Comparison of ENCODE assay signal across 2 cellular contexts in genomic region chr6:54632984-54633565, GRCh38.
TF ChIP-seq lines count a peak whose summit lies in the region.

No MANE protein-coding gene starts in this region.

TF ChIP-seq in HEK293, 187 proteins besides CTCF, POLR2A, EP300 and RAD21:
- TF ChIP-seq ZNF785 (tag by site-specific recombination; IDR thresholded peaks at IDR 0.05) (no peak), ZNF37A (tag by site-specific recombination; IDR thresholded peaks at IDR 0.05) (0 out of 2 replicates have a peak, but pooled peaks have one; percentile 30)
TF ChIP-seq in HEK293: peak in this region for 1.

TF ChIP-seq in H1, 55 proteins besides CTCF, POLR2A, EP300 and RAD21:
- TF ChIP-seq YY1 (IDR thresholded peaks at IDR 0.05; ENCODE audit: low read depth, low read length): no peak
- TF ChIP-seq USF2 (IDR thresholded peaks at IDR 0.05; ENCODE audit: low read length): no peak
- no peak for TF ChIP-seq RXRA (IDR thresholded peaks at IDR 0.05; ENCODE audit: insufficient read depth, low read depth, low read length)
- no peak for TF ChIP-seq TBP (IDR thresholded peaks at IDR 0.05; ENCODE audit: low read depth, low read length)
- TF ChIP-seq EGR1 (IDR thresholded peaks at IDR 0.05; ENCODE audit: borderline replicate concordance, low read depth, low read length): no peak
- TF ChIP-seq SIRT6 (IDR thresholded peaks at IDR 0.05; ENCODE audit: low read length): no peak
- no peak for TF ChIP-seq KDM4A (IDR thresholded peaks at IDR 0.05; ENCODE audit: low read depth, low read length, severe bottlenecking)
- no peak for TF ChIP-seq BACH1 (IDR thresholded peaks at IDR 0.05; ENCODE audit: low read length)
- no peak for TF ChIP-seq CREB1 (IDR thresholded peaks at IDR 0.05)
- no peak for TF ChIP-seq TEAD4 (IDR thresholded peaks at IDR 0.05; ENCODE audit: low read depth, low read length)
- TF ChIP-seq SP4 (IDR thresholded peaks at IDR 0.05; ENCODE audit: low read length): no peak
- no peak for TF ChIP-seq GABPA (IDR thresholded peaks at IDR 0.05; ENCODE audit: borderline replicate concordance, insufficient read depth, low read length)
- TF ChIP-seq BRCA1 (IDR thresholded peaks at IDR 0.05; ENCODE audit: low read depth, low read length): no peak
- no peak for TF ChIP-seq JUN (IDR thresholded peaks at IDR 0.05; ENCODE audit: low read depth, low read length)
- no peak for TF ChIP-seq POLR2AphosphoS5 (IDR thresholded peaks at IDR 0.05; ENCODE audit: low read depth, low read length)
- no peak for TF ChIP-seq POU5F1 (IDR thresholded peaks at IDR 0.05; ENCODE audit: low read depth, low read length)
- no peak for TF ChIP-seq BCL11A (IDR thresholded peaks at IDR 0.05; ENCODE audit: low read depth in 2 of 2, low read length in 2 of 2)
- no peak for TF ChIP-seq ATF3 (IDR thresholded peaks at IDR 0.05; ENCODE audit: insufficient read depth, low read depth, low read length)
- TF ChIP-seq ATF2 (IDR thresholded peaks at IDR 0.05; ENCODE audit: low read length): no peak
- no peak for TF ChIP-seq SAP30 (IDR thresholded peaks at IDR 0.05; ENCODE audit: insufficient read depth, insufficient replicate concordance, low read length)
